In genomic region chr6:87244380-87244779, GRCh38 we compare ENCODE assay signal across 18 cellular contexts.
DNase-seq lines count a peak whose midpoint lies in the region; ATAC-seq, FAIRE-seq and TF ChIP-seq lines count a peak whose summit lies in the region.
"Had no signal": no experiment of that assay in that cellular context is flagged by ENCODE, and none has a peak within 500 bp of the region (broad histone marks: within the 10 kb centered on the region; RNA-seq: fewer than 3 reads in every experiment).

No MANE protein-coding gene starts in this region.

- H3K27ac ChIP-seq in BLaER1: peak overlapping the region; percentile 71

- H3K4me3 Mint-ChIP-seq in activated CD4-positive, alpha-beta T cell treated with anti-CD3 and anti-CD28 coated beads for 36 hours: no peak overlapping the region
- no peak overlapping the region for H3K4me3 Mint-ChIP-seq in activated T-cell treated with anti-CD3 and anti-CD28 coated beads, Interleukin-2, amount 50 U/mL, for 24 hours

- H3K4me2 ChIP-seq in BLaER1: peak overlapping the region; percentile 63

- POLR2A ChIA-PET in activated CD4-positive, alpha-beta T cell treated with anti-CD3 and anti-CD28 coated beads for 36 hours (lab: Charles Lee): interaction anchor here (0.6 kb wide), 1 partner anchor 178 kb away, joined by 6 read pairs; no protein-coding TSS in a partner anchor

- no peaks in the 10 kb centered on the region for H3K27me3 Mint-ChIP-seq in activated CD4-positive, alpha-beta T cell treated with anti-CD3 and anti-CD28 coated beads for 36 hours
- H3K27me3 Mint-ChIP-seq in activated T-cell treated with anti-CD3 and anti-CD28 coated beads, Interleukin-2, amount 50 U/mL, for 24 hours: no peaks in the 10 kb centered on the region

- no peak for ATAC-seq in HG02610 (IDR thresholded peaks at IDR 0.05; ENCODE audit: unreplicated experiment)
- no peak for ATAC-seq in GM21423 (IDR thresholded peaks at IDR 0.05; ENCODE audit: unreplicated experiment)
- ATAC-seq in activated CD4-positive, alpha-beta T cell treated with anti-CD3 and anti-CD28 coated beads for 36 hours: no peak

- H3K27ac Mint-ChIP-seq in activated CD4-positive, alpha-beta T cell treated with anti-CD3 and anti-CD28 coated beads for 36 hours: no peak overlapping the region
- H3K27ac Mint-ChIP-seq in activated T-cell treated with anti-CD3 and anti-CD28 coated beads, Interleukin-2, amount 50 U/mL, for 24 hours: no peak overlapping the region

- TF ChIP-seq CTCF in bronchial epithelial cell (IDR thresholded peaks at IDR 0.05; ENCODE audit: insufficient read depth, low read length, severe bottlenecking): no peak

- CTCF ChIA-PET in activated CD4-positive, alpha-beta T cell treated with anti-CD3 and anti-CD28 coated beads for 36 hours (lab: Charles Lee): interaction anchor here (1.0 to 1.4 kb wide), 3 partner anchors 9 to 105 kb away, joined by 3 to 4 read pairs (median 4); no protein-coding TSS in a partner anchor

- no peaks in the 10 kb centered on the region for H3K9me3 Mint-ChIP-seq in activated CD4-positive, alpha-beta T cell treated with anti-CD3 and anti-CD28 coated beads for 36 hours (ENCODE audit: low read depth)
- H3K9me3 Mint-ChIP-seq in activated T-cell treated with anti-CD3 and anti-CD28 coated beads, Interleukin-2, amount 50 U/mL, for 24 hours: no peaks in the 10 kb centered on the region

- DNase-seq in M059J (ENCODE audit: low read depth): peak; percentile 15
- peak; percentile 6 for DNase-seq in bronchial epithelial cell (ENCODE audit: low read depth)
- DNase-seq in iris pigment epithelial cell (ENCODE audit: low read depth): peak; percentile 28
- no peak for DNase-seq in activated CD4-positive, alpha-beta T cell treated with anti-CD3 and anti-CD28 coated beads for 36 hours
- no peak for DNase-seq in activated T-cell treated with anti-CD3 and anti-CD28 coated beads, Interleukin-2, amount 50 U/mL, for 24 hours
- DNase-seq: C1 segment of cervical spinal cord; DMS 273 treated with DMSO at 0.1 percent for 48 hours; Kasumi-1; MV-4-11; NCI-H1417 treated with DMSO at 0.1 percent for 48 hours; NCI-H1930; NCI-H446 treated with DMSO at 0.1 percent for 48 hours; NK-92 treated with Interleukin-12 subunit alpha and Interleukin-12 subunit beta, amount 100 ng/mL, for 24 hours; SHP77 had no signal

- H3K9me3 ChIP-seq in BLaER1: peaks cover 9% of the 10 kb centered on the region; the same call in 1 of the 2 replicates

- peaks cover 42% of the 10 kb centered on the region for H3K36me3 ChIP-seq in BLaER1
- peaks cover 2% of the 10 kb centered on the region for H3K36me3 ChIP-seq in bronchial epithelial cell (ENCODE audit: control insufficient read depth, insufficient read depth, low read length)

- no peaks in the 10 kb centered on the region for H3K27me3 ChIP-seq in BLaER1
- H3K27me3 ChIP-seq in bronchial epithelial cell (ENCODE audit: control insufficient read depth, insufficient read depth, low read length): no peaks in the 10 kb centered on the region

- intact Hi-C loops in activated CD4-positive, alpha-beta T cell treated with anti-CD3 and anti-CD28 coated beads for 36 hours (cut with DNase I, micrococcal nuclease): no loop called here

- FAIRE-seq in bronchial epithelial cell (lab: Jason Lieb, UNC): no peak
- FAIRE-seq: GM19239 had no signal

- no peaks in the 10 kb centered on the region for H3K4me1 Mint-ChIP-seq in activated CD4-positive, alpha-beta T cell treated with anti-CD3 and anti-CD28 coated beads for 36 hours
- peaks cover 4% of the 10 kb centered on the region for H3K4me1 Mint-ChIP-seq in activated T-cell treated with anti-CD3 and anti-CD28 coated beads, Interleukin-2, amount 50 U/mL, for 24 hours (ENCODE audit: low read depth)

- H3K36me3 Mint-ChIP-seq in activated CD4-positive, alpha-beta T cell treated with anti-CD3 and anti-CD28 coated beads for 36 hours (ENCODE audit: low read depth): peaks cover 35% of the 10 kb centered on the region
- peaks cover 80% of the 10 kb centered on the region for H3K36me3 Mint-ChIP-seq in activated T-cell treated with anti-CD3 and anti-CD28 coated beads, Interleukin-2, amount 50 U/mL, for 24 hours (ENCODE audit: low read depth)

- H3K4me3 ChIP-seq in BLaER1 (peak overlapping the region; percentile 41; the same call in 1 of the 2 replicates), bronchial epithelial cell (ENCODE audit: low read depth, low read length) (no peak overlapping the region)

- no peaks in the 10 kb centered on the region for H4K20me1 ChIP-seq in BLaER1

- H3K4me1 ChIP-seq in BLaER1: peaks cover 28% of the 10 kb centered on the region; the same call in 1 of the 2 replicates

- H3K9ac ChIP-seq in BLaER1: peak overlapping the region; percentile 42; the same call in 1 of the 2 replicates

Comparison
In these comparisons a context has a peak if more than half of its experiments do, and no peak if none do; other contexts are left out.
1. DNase-seq: peak in M059J (single experiment), bronchial epithelial cell (single experiment) and iris pigment epithelial cell (single experiment); none in activated CD4-positive, alpha-beta T cell treated with anti-CD3 and anti-CD28 coated beads for 36 hours (single experiment) and activated T-cell treated with anti-CD3 and anti-CD28 coated beads, Interleukin-2, amount 50 U/mL, for 24 hours (single experiment).